In genomic region chr11:32584921-32585320, GRCh38 we compare ENCODE assay signal across 8 cellular contexts. TPM values are rescaled to one million over a fixed set of nuclear protein-coding genes. Genes with fewer than 3 reads are reported as not detected.
DNase-seq lines count a peak whose midpoint lies in the region; ATAC-seq, FAIRE-seq and TF ChIP-seq lines count a peak whose summit lies in the region.

No MANE protein-coding gene starts in this region.

- H3K27ac ChIP-seq in AG04450 (ENCODE audit: low read depth, low read length): no peak overlapping the region

- peaks cover 32 to 35% (median 34%) of the 10 kb centered on the region in 3 donors for H3K4me1 Mint-ChIP-seq in IgD-negative memory B cell
- H3K4me1 Mint-ChIP-seq in mesothelial cell of epicardium: peaks cover 31% of the 10 kb centered on the region

- peaks cover 2% of the 10 kb centered on the region for H3K36me3 Mint-ChIP-seq in IgD-negative memory B cell
- peaks cover 11% of the 10 kb centered on the region for H3K36me3 Mint-ChIP-seq in mesothelial cell of epicardium

- no peak for FAIRE-seq in bronchial epithelial cell (lab: Jason Lieb, UNC)

- H3K27me3 ChIP-seq in AG04450 (ENCODE audit: control insufficient read depth, insufficient read depth, low read length) (no peaks in the 10 kb centered on the region), bronchial epithelial cell (ENCODE audit: control insufficient read depth, insufficient read depth, low read length) (no peaks in the 10 kb centered on the region)

- POLR2A ChIA-PET in AG04450 (lab: Yijun Ruan, JAX): no interaction called here

- H3K27me3 Mint-ChIP-seq in IgD-negative memory B cell (no peaks in the 10 kb centered on the region), mesothelial cell of epicardium (ENCODE audit: low read depth) (no peaks in the 10 kb centered on the region)

- TF ChIP-seq CTCF in AG04450 (IDR thresholded peaks at IDR 0.05; ENCODE audit: low read depth, low read length) (no peak), bronchial epithelial cell (IDR thresholded peaks at IDR 0.05; ENCODE audit: insufficient read depth, low read length, severe bottlenecking) (no peak), mesothelial cell of epicardium (IDR thresholded peaks at IDR 0.05; ENCODE audit: unreplicated experiment) (no peak)

- H3K4me3 Mint-ChIP-seq in IgD-negative memory B cell (peak overlapping the region; percentile 98 to 100 (median 98)), mesothelial cell of epicardium (peak overlapping the region; percentile 89)

- H3K4me3 ChIP-seq in AG04450 (ENCODE audit: low read depth, low read length) (peak overlapping the region; percentile 90), bronchial epithelial cell (ENCODE audit: low read depth, low read length) (peak overlapping the region; percentile 90)

- peaks cover 2% of the 10 kb centered on the region for H3K36me3 ChIP-seq in bronchial epithelial cell (ENCODE audit: control insufficient read depth, insufficient read depth, low read length)

- H3K9me3 Mint-ChIP-seq in IgD-negative memory B cell: no peaks in the 10 kb centered on the region
- no peaks in the 10 kb centered on the region for H3K9me3 Mint-ChIP-seq in mesothelial cell of epicardium

- no peak for ATAC-seq in GM21360 (IDR thresholded peaks at IDR 0.05; ENCODE audit: unreplicated experiment)

- peaks cover 3% of the 10 kb centered on the region; the same call in 1 of the 2 replicates for H3K9me3 ChIP-seq in AG04450 (ENCODE audit: control insufficient read depth, insufficient read depth, low read length)

- H3K27ac Mint-ChIP-seq in IgD-negative memory B cell: peak overlapping the region; percentile 93 to 99 (median 98)
- H3K27ac Mint-ChIP-seq in mesothelial cell of epicardium: peak overlapping the region; percentile 98

- CTCF ChIA-PET in AG04450 (lab: Charles Lee): no interaction called here

- DNase-seq in AG04450 (ENCODE audit: low read depth, low spot score) (no peak), bronchial epithelial cell (ENCODE audit: low read depth) (peak; percentile 7), mesothelial cell of epicardium (ENCODE audit: low spot score in 2 of 2, unreplicated experiment in 2 of 2) (no peak), SHP77 (lab: John Stamatoyannopoulos, UW) (no peak), retina (no peak)
- DNase-seq in stimulated activated CD4-positive, alpha-beta T cell treated with anti-CD3 and anti-CD28 coated beads, Interleukin-2, amount 100 ng/mL, for 48 hours: no peak

RNA-seq across cellular contexts. Expression of gene EIF3M, which starts 1.3 kb away (rescaled TPM):
- polyA plus RNA-seq in AG04450 (2011; rRNA removed) (476 and 584 TPM in 2 replicates), IgD-negative memory B cell (203 TPM)
- polyA minus RNA-seq in AG04450 (2011; rRNA and poly(A)+ RNA removed): 131 and 202 TPM in 2 replicates
- total RNA-seq in bronchial epithelial cell (326 and 500 TPM in 2 replicates), mesothelial cell of epicardium (440 to 458 TPM (median 454 TPM) in 3 replicates)
